35 cellular contexts compared by ENCODE assay signal in the genomic region with DNA sequence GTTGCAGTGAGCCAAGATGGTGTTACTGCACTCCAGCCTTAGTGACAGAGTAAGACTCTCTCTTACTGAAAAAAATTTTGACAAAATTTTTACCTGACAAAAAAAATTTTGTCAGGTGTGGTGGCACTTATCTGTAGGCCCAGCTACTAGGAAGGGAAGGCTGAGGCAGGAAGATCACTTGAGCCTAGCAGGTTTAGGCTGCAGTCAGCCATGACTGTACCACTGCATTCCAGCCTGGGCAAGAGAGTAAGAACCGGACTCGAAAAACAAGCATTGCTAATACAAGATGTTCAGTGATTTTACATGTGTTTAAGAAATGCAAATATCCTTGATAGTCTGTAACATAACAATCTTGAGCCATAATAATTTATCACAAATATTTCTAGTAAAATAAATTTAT.
"Had no signal": no experiment of that assay in that cellular context is flagged by ENCODE, and none has a peak within 500 bp of the region (broad histone marks: within the 10 kb centered on the region; RNA-seq: fewer than 3 reads in every experiment).

No MANE protein-coding gene starts in this region.

- H3K4me1 Mint-ChIP-seq: activated B cell treated with CpG ODN at 0.5 μM for 24 hours had no signal

- ATAC-seq: activated CD8-positive, alpha-beta T cell treated with anti-CD3 and anti-CD28 coated beads for 36 hours; activated T-cell treated with anti-CD3 and anti-CD28 coated beads, Interleukin-2, amount 50 U/mL, for 4 hours; activated T-cell treated with anti-CD3 and anti-CD28 coated beads, Interleukin-2, amount 50 U/mL, for 72 hours; activated T-helper 17 cell treated with anti-CD3 and anti-CD28 coated beads, Interleukin-2, amount 50 U/mL, for 72 hours; body of pancreas had no signal

- H3K4me3 Mint-ChIP-seq: activated B cell treated with CpG ODN at 0.5 μM for 24 hours; activated CD4-positive, alpha-beta memory T cell treated with anti-CD3 and anti-CD28 coated beads for 36 hours; activated CD4-positive, alpha-beta T cell treated with anti-CD3 and anti-CD28 coated beads, Interleukin-2, amount 10 ng/mL, durations not matched to agents 24 days and 14 days; activated CD8-positive, alpha-beta T cell treated with anti-CD3 and anti-CD28 coated beads for 36 hours; activated naive CD4-positive, alpha-beta T cell treated with anti-CD3 and anti-CD28 coated beads, Interleukin-2, amount 10 ng/mL, durations not matched to agents 7 days and 5 days; activated naive CD4-positive, alpha-beta T cell treated with anti-CD3 and anti-CD28 coated beads, Interleukin-2, amount 50 U/mL, for 24 hours; activated naive CD8-positive, alpha-beta T cell treated with anti-CD3 and anti-CD28 coated beads for 36 hours; activated T-cell treated with anti-CD3 and anti-CD28 coated beads, Interleukin-2, amount 50 U/mL, for 4 hours; activated T-cell treated with anti-CD3 and anti-CD28 coated beads, Interleukin-2, amount 50 U/mL, for 72 hours; activated T-helper 1 cell treated with anti-CD3 and anti-CD28 coated beads, Interleukin-12 subunit alpha, Interleukin-12 subunit beta, Interleukin-2, Interleukin-4 antibody, amounts not matched to agents 30 ng/mL and 10 ng/mL and 1 ng/mL, durations not matched to agents 14 hours and 24 hours and 36 hours; activated T-helper 17 cell treated with anti-CD3 and anti-CD28 coated beads, Interleukin-2, amount 50 U/mL, for 72 hours; T-helper 1 cell treated with Interleukin-12 subunit alpha and Interleukin-12 subunit beta and Interleukin-4 antibody, amounts not matched to agents 30 μg/mL and 1 μg/mL, for 36 hours; T-helper 2 cell treated with Interferon-gamma antibody and Interleukin-4, amounts not matched to agents 5 μg/mL and 100 μg/mL, for 36 hours had no signal

- H3K9me3 Mint-ChIP-seq: activated B cell treated with CpG ODN at 0.5 μM for 24 hours; activated CD4-positive, alpha-beta memory T cell treated with anti-CD3 and anti-CD28 coated beads for 36 hours; activated CD4-positive, alpha-beta T cell treated with anti-CD3 and anti-CD28 coated beads, Interleukin-2, amount 10 ng/mL, durations not matched to agents 24 days and 14 days; activated CD8-positive, alpha-beta T cell treated with anti-CD3 and anti-CD28 coated beads for 36 hours; activated naive CD4-positive, alpha-beta T cell treated with anti-CD3 and anti-CD28 coated beads, Interleukin-2, amount 10 ng/mL, durations not matched to agents 7 days and 5 days; activated naive CD4-positive, alpha-beta T cell treated with anti-CD3 and anti-CD28 coated beads, Interleukin-2, amount 50 U/mL, for 24 hours; activated naive CD8-positive, alpha-beta T cell treated with anti-CD3 and anti-CD28 coated beads for 36 hours; activated T-cell treated with anti-CD3 and anti-CD28 coated beads, Interleukin-2, amount 50 U/mL, for 4 hours; activated T-cell treated with anti-CD3 and anti-CD28 coated beads, Interleukin-2, amount 50 U/mL, for 72 hours; activated T-helper 1 cell treated with anti-CD3 and anti-CD28 coated beads, Interleukin-12 subunit alpha, Interleukin-12 subunit beta, Interleukin-2, Interleukin-4 antibody, amounts not matched to agents 30 ng/mL and 10 ng/mL and 1 ng/mL, durations not matched to agents 14 hours and 24 hours and 36 hours; activated T-helper 17 cell treated with anti-CD3 and anti-CD28 coated beads, Interleukin-2, amount 50 U/mL, for 72 hours; T-helper 1 cell treated with Interleukin-12 subunit alpha and Interleukin-12 subunit beta and Interleukin-4 antibody, amounts not matched to agents 30 μg/mL and 1 μg/mL, for 36 hours; T-helper 2 cell treated with Interferon-gamma antibody and Interleukin-4, amounts not matched to agents 5 μg/mL and 100 μg/mL, for 36 hours had no signal

- H3K4me1 ChIP-seq: adrenal gland, breast epithelium had no signal

- H3K27ac ChIP-seq: adrenal gland, brain microvascular endothelial cell, breast epithelium, VCaP had no signal

- H3K27ac Mint-ChIP-seq: activated B cell treated with CpG ODN at 0.5 μM for 24 hours; activated CD4-positive, alpha-beta memory T cell treated with anti-CD3 and anti-CD28 coated beads for 36 hours; activated CD4-positive, alpha-beta T cell treated with anti-CD3 and anti-CD28 coated beads, Interleukin-2, amount 10 ng/mL, durations not matched to agents 24 days and 14 days; activated CD8-positive, alpha-beta T cell treated with anti-CD3 and anti-CD28 coated beads for 36 hours; activated naive CD4-positive, alpha-beta T cell treated with anti-CD3 and anti-CD28 coated beads, Interleukin-2, amount 10 ng/mL, durations not matched to agents 7 days and 5 days; activated naive CD4-positive, alpha-beta T cell treated with anti-CD3 and anti-CD28 coated beads, Interleukin-2, amount 50 U/mL, for 24 hours; activated naive CD8-positive, alpha-beta T cell treated with anti-CD3 and anti-CD28 coated beads for 36 hours; activated T-helper 17 cell treated with anti-CD3 and anti-CD28 coated beads, Interleukin-2, amount 50 U/mL, for 72 hours; T-helper 1 cell treated with Interleukin-12 subunit alpha and Interleukin-12 subunit beta and Interleukin-4 antibody, amounts not matched to agents 30 μg/mL and 1 μg/mL, for 36 hours; T-helper 2 cell treated with Interferon-gamma antibody and Interleukin-4, amounts not matched to agents 5 μg/mL and 100 μg/mL, for 36 hours had no signal

- H3K4me3 ChIP-seq: adrenal gland, body of pancreas, breast epithelium had no signal

- H3K27me3 Mint-ChIP-seq: activated B cell treated with CpG ODN at 0.5 μM for 24 hours; activated CD4-positive, alpha-beta memory T cell treated with anti-CD3 and anti-CD28 coated beads for 36 hours; activated CD4-positive, alpha-beta T cell treated with anti-CD3 and anti-CD28 coated beads, Interleukin-2, amount 10 ng/mL, durations not matched to agents 24 days and 14 days; activated CD8-positive, alpha-beta T cell treated with anti-CD3 and anti-CD28 coated beads for 36 hours; activated naive CD4-positive, alpha-beta T cell treated with anti-CD3 and anti-CD28 coated beads, Interleukin-2, amount 10 ng/mL, durations not matched to agents 7 days and 5 days; activated naive CD4-positive, alpha-beta T cell treated with anti-CD3 and anti-CD28 coated beads, Interleukin-2, amount 50 U/mL, for 24 hours; activated naive CD8-positive, alpha-beta T cell treated with anti-CD3 and anti-CD28 coated beads for 36 hours; activated T-helper 17 cell treated with anti-CD3 and anti-CD28 coated beads, Interleukin-2, amount 50 U/mL, for 72 hours had no signal

- H3K27me3 ChIP-seq: adrenal gland, body of pancreas, brain microvascular endothelial cell, breast epithelium had no signal

- DNase-seq: activated B cell treated with CpG ODN at 0.5 μM for 24 hours; activated CD4-positive, alpha-beta memory T cell treated with anti-CD3 and anti-CD28 coated beads for 36 hours; activated CD4-positive, alpha-beta T cell treated with anti-CD3 and anti-CD28 coated beads for 4 hours; activated CD4-positive, alpha-beta T cell treated with anti-CD3 and anti-CD28 coated beads, Interleukin-2, amount 10 ng/mL, durations not matched to agents 24 days and 14 days; activated CD4-positive, alpha-beta T cell treated with anti-CD3 and anti-CD28 coated beads, Interleukin-2, amount 50 U/mL, for 1 hour; activated CD4-positive, alpha-beta T cell treated with anti-CD3 and anti-CD28 coated beads, Interleukin-2, amount 50 U/mL, for 4 hours; activated CD4-positive, CD25-positive, alpha-beta regulatory T cell treated with anti-CD3 and anti-CD28 coated beads, Interleukin-2, amount 50 U/mL, for 72 hours; activated CD8-positive, alpha-beta memory T cell treated with anti-CD3 and anti-CD28 coated beads, Interleukin-2, amount 50 U/mL, for 4 hours; activated CD8-positive, alpha-beta T cell treated with anti-CD3 and anti-CD28 coated beads for 36 hours; activated effector memory CD4-positive, alpha-beta T cell treated with anti-CD3 and anti-CD28 coated beads, Interleukin-2, amount 50 U/mL, for 16 hours; activated gamma-delta T cell treated with Interleukin-2 at 50 U/mL for 16 hours; activated naive CD4-positive, alpha-beta T cell; activated naive CD4-positive, alpha-beta T cell treated with anti-CD3 and anti-CD28 coated beads, Interleukin-2, amount 10 ng/mL, durations not matched to agents 7 days and 5 days; activated naive CD8-positive, alpha-beta T cell treated with anti-CD3 and anti-CD28 coated beads for 36 hours; activated T-cell treated with anti-CD3 and anti-CD28 coated beads for 4 hours; activated T-cell treated with anti-CD3 and anti-CD28 coated beads, Interleukin-2, amount 50 U/mL, for 1 hour; activated T-cell treated with anti-CD3 and anti-CD28 coated beads, Interleukin-2, amount 50 U/mL, for 4 hours; activated T-cell treated with anti-CD3 and anti-CD28 coated beads, Interleukin-2, amount 50 U/mL, for 72 hours; adrenal gland; amniotic stem cell; aorta; body of pancreas; brain microvascular endothelial cell; central memory CD4-positive, alpha-beta T cell; SW 1271; T-helper 1 cell; T-helper 2 cell; T-helper 9 cell had no signal

- H3K9me3 ChIP-seq: adrenal gland, body of pancreas, breast epithelium had no signal
